Comparison of ENCODE assay signal across 12 cellular contexts in the genomic region with DNA sequence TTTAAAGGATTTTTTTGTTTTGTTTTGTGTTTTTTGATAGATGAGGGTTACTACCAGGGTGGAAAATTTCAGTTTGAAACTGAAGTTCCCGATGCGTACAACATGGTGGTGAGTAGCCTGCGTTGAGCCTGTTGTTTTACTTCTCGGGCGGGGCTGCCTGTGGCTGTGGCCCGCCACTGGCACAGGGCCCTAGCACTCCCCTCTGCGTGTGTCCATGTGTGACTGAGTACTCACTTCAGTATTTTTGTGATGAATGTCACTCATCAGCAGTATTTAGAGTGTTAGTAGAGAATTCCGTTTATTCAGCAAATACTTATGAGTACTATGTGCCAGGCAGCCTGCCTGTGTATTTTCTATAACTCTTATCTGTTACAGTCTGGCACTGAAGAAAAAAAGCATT. TPM values are rescaled to one million over a fixed set of nuclear protein-coding genes. Genes with fewer than 3 reads are reported as not detected.
DNase-seq lines count a peak whose midpoint lies in the region; ATAC-seq and TF ChIP-seq lines count a peak whose summit lies in the region.
"Had no signal": no experiment of that assay in that cellular context is flagged by ENCODE, and none has a peak within 500 bp of the region (broad histone marks: within the 10 kb centered on the region; RNA-seq: fewer than 3 reads in every experiment).

No MANE protein-coding gene starts in this region.

- H3K4me3 Mint-ChIP-seq in activated B cell treated with CpG ODN at 0.5 μM for 24 hours, result no peak overlapping the region
- no peak overlapping the region for H3K4me3 Mint-ChIP-seq in natural killer cell treated with Interleukin-12 subunit alpha and Interleukin-12 subunit beta and Interleukin-15 and Interleukin-18, amount 100 ng/mL, for 72 hours

- H3K4me3 ChIP-seq in BLaER1 (no peak overlapping the region), left ventricle myocardium inferior (no peak overlapping the region), esophagus squamous epithelium (no peak overlapping the region)
- H3K4me3 ChIP-seq: MG63 had no signal

- no peaks in the 10 kb centered on the region for H3K9me3 ChIP-seq in BLaER1
- no peaks in the 10 kb centered on the region for H3K9me3 ChIP-seq in left ventricle myocardium inferior (replicated peaks)
- no peaks in the 10 kb centered on the region for H3K9me3 ChIP-seq in esophagus squamous epithelium
- H3K9me3 ChIP-seq: MG63, SK-N-SH had no signal

- peak; percentile 76 for DNase-seq in DMS79 (lab: John Stamatoyannopoulos, UW)
- DNase-seq in activated B cell treated with CpG ODN at 0.5 μM for 24 hours, result no peak
- no peak for DNase-seq in natural killer cell treated with Interleukin-12 subunit alpha and Interleukin-12 subunit beta and Interleukin-15 and Interleukin-18, amount 100 ng/mL, for 72 hours (ENCODE audit: low spot score)
- no peak for DNase-seq in left ventricle myocardium inferior
- DNase-seq in esophagus squamous epithelium (lab: John Stamatoyannopoulos, UW), result no peak
- DNase-seq in KG1 (lab: John Stamatoyannopoulos, UW), result no peak
- DNase-seq: C1 segment of cervical spinal cord, MG63, NCI-H1930, NCI-H2227 treated with DMSO at 0.1 percent for 48 hours, SK-N-SH had no signal

- H3K27ac ChIP-seq in BLaER1 (no peak overlapping the region), left ventricle myocardium inferior (replicated peaks) (no peak overlapping the region), esophagus squamous epithelium (no peak overlapping the region)

- peaks cover 7% of the 10 kb centered on the region for H3K4me1 Mint-ChIP-seq in activated B cell treated with CpG ODN at 0.5 μM for 24 hours
- peaks cover 14 to 51% of the 10 kb centered on the region in 2 donors for H3K4me1 Mint-ChIP-seq in natural killer cell treated with Interleukin-12 subunit alpha and Interleukin-12 subunit beta and Interleukin-15 and Interleukin-18, amount 100 ng/mL, for 72 hours (ENCODE audit: low read depth in 2 of 2)

- CTCF ChIA-PET in activated B cell treated with CpG ODN at 0.5 μM for 24 hours (lab: Charles Lee), result no interaction called here

- peaks cover 47% of the 10 kb centered on the region for H3K36me3 Mint-ChIP-seq in activated B cell treated with CpG ODN at 0.5 μM for 24 hours (ENCODE audit: low read depth)
- H3K36me3 Mint-ChIP-seq in natural killer cell treated with Interleukin-12 subunit alpha and Interleukin-12 subunit beta and Interleukin-15 and Interleukin-18, amount 100 ng/mL, for 72 hours, result peaks cover 8% of the 10 kb centered on the region

- H3K4me1 ChIP-seq in BLaER1, result peaks cover 52% of the 10 kb centered on the region
- H3K4me1 ChIP-seq in left ventricle myocardium inferior, result peaks cover 4% of the 10 kb centered on the region
- H3K4me1 ChIP-seq in esophagus squamous epithelium, result peaks cover 0 to 5% (median 0%) of the 10 kb centered on the region in 3 donors

- H3K27ac Mint-ChIP-seq in activated B cell treated with CpG ODN at 0.5 μM for 24 hours, result no peak overlapping the region
- H3K27ac Mint-ChIP-seq in natural killer cell treated with Interleukin-12 subunit alpha and Interleukin-12 subunit beta and Interleukin-15 and Interleukin-18, amount 100 ng/mL, for 72 hours, result peak overlapping the region in 1 of 2 donors; percentile 69

- H3K9ac ChIP-seq in BLaER1, result no peak overlapping the region
- H3K9ac ChIP-seq: SK-N-SH had no signal

- no peaks in the 10 kb centered on the region for H3K27me3 Mint-ChIP-seq in activated B cell treated with CpG ODN at 0.5 μM for 24 hours
- no peaks in the 10 kb centered on the region for H3K27me3 Mint-ChIP-seq in natural killer cell treated with Interleukin-12 subunit alpha and Interleukin-12 subunit beta and Interleukin-15 and Interleukin-18, amount 100 ng/mL, for 72 hours

- H3K9me3 Mint-ChIP-seq in activated B cell treated with CpG ODN at 0.5 μM for 24 hours, result no peaks in the 10 kb centered on the region
- H3K9me3 Mint-ChIP-seq in natural killer cell treated with Interleukin-12 subunit alpha and Interleukin-12 subunit beta and Interleukin-15 and Interleukin-18, amount 100 ng/mL, for 72 hours, result no peaks in the 10 kb centered on the region

- H3K27me3 ChIP-seq in BLaER1, result no peaks in the 10 kb centered on the region
- H3K27me3 ChIP-seq in left ventricle myocardium inferior (ENCODE audit: low read depth), result no peaks in the 10 kb centered on the region
- H3K27me3 ChIP-seq in esophagus squamous epithelium, result no peaks in the 10 kb centered on the region
- H3K27me3 ChIP-seq: MG63 had no signal

- H3K36me3 ChIP-seq in BLaER1, result peaks cover 34% of the 10 kb centered on the region
- H3K36me3 ChIP-seq in left ventricle myocardium inferior, result peaks cover 16% of the 10 kb centered on the region
- H3K36me3 ChIP-seq in esophagus squamous epithelium, result peaks cover 0 to 42% (median 0%) of the 10 kb centered on the region in 3 donors

- WGBS in esophagus squamous epithelium, 2 donors, result 77 to 93% methylated on average over 8 of the region's 8 CpGs

- 0 out of 2 replicates have a peak, but pooled peaks cover 5% of the 10 kb centered on the region for H4K20me1 ChIP-seq in BLaER1

- TF ChIP-seq POLR2A in esophagus squamous epithelium (IDR thresholded peaks at IDR 0.05), result no peak

- POLR2A ChIA-PET in activated B cell treated with CpG ODN at 0.5 μM for 24 hours (lab: Charles Lee), result no interaction called here

- peak; percentile 84 for ATAC-seq in activated B cell treated with CpG ODN at 0.5 μM for 24 hours (ENCODE audit: low read depth)
- peak; percentile 46 to 53 for ATAC-seq in natural killer cell treated with Interleukin-12 subunit alpha and Interleukin-12 subunit beta and Interleukin-15 and Interleukin-18, amount 100 ng/mL, for 72 hours

- intact Hi-C loops in activated B cell treated with CpG ODN at 0.5 μM for 24 hours (cut with micrococcal nuclease), result loop anchor here (2.0 kb wide), 1 partner anchor 158 kb away; a partner anchor contains a TSS
- intact Hi-C loops in left ventricle myocardium inferior (cut with micrococcal nuclease), result no loop called here
- intact Hi-C loops in esophagus squamous epithelium (cut with DNase I), result no loop called here

- TF ChIP-seq CTCF in activated B cell treated with CpG ODN at 0.5 μM for 24 hours (IDR thresholded peaks at IDR 0.05) (no peak), left ventricle myocardium inferior (IDR thresholded peaks at IDR 0.05; ENCODE audit: borderline replicate concordance) (no peak), esophagus squamous epithelium (IDR thresholded peaks at IDR 0.05) (no peak)

- H3K4me2 ChIP-seq in BLaER1, result peak overlapping the region; percentile 16
- H3K4me2 ChIP-seq: SK-N-SH had no signal

RNA-seq across cellular contexts. Expression of a gene that starts 44.3 kb away (rescaled TPM):
- 24.1 and 26.9 TPM in 2 replicates for total RNA-seq in activated B cell treated with CpG ODN at 0.5 μM for 24 hours
- 10 to 100 TPM; 46.5 to 99.5 TPM for total RNA-seq in natural killer cell treated with Interleukin-12 subunit alpha and Interleukin-12 subunit beta and Interleukin-15 and Interleukin-18, amount 100 ng/mL, for 72 hours
- total RNA-seq in left ventricle myocardium inferior, result 10.9 TPM
- 10 to 100 TPM in 2 of 4 donors, 1 to 10 TPM in 2; 3.0 to 14.0 (median 11.4) TPM for total RNA-seq in esophagus squamous epithelium

RNA-seq across cellular contexts. Expression of a gene that starts 49.7 kb away (rescaled TPM):
- total RNA-seq in activated B cell treated with CpG ODN at 0.5 μM for 24 hours, result 32.4 and 41.2 TPM in 2 replicates
- total RNA-seq in natural killer cell treated with Interleukin-12 subunit alpha and Interleukin-12 subunit beta and Interleukin-15 and Interleukin-18, amount 100 ng/mL, for 72 hours, result 10 to 100 TPM; 51.3 to 78.0 TPM
- total RNA-seq in left ventricle myocardium inferior, result 63.5 TPM
- total RNA-seq in esophagus squamous epithelium, result 10 to 100 TPM; 54.9 to 84.7 (median 64.8) TPM
